1 cellular context compared by ENCODE assay signal in the genomic region with DNA sequence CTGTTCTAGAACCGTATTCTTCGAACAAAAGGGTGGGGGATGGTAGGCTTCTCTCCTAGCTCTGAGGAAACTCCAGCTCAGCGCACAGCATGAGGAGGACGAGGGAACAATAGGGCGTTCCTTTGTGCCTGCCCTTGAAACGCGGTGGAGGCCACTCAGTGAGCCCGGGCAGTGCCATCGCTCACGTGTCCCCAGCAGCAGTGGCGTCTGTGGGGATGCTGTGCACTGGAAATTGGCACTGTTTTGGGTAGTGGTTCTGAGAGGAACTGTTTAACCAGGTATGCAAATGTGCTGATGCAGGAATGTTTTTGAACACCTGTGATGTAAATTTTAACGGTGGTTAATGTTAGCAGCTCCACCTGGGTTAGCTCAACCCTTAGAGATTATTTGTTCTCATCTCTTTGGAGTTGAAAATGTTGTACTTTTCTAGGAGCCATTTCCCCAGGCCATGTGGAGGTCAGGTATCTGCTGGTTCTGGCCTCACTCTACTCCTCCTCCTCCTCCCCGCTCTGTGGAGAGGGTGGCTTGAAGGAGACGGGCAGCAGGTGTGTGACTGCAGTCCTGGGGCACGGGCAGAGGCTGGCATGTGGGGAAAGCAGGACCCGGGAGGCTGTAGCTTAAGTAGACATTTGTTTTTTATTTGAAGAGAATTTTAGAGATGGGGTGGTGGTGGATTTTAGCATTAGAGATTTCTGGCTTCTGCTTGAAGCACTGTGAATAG.
A peak's percentile ranks its signal among the peaks of the same experiment; 100 is the strongest.
TF ChIP-seq lines count a peak whose summit lies in the region.

No MANE protein-coding gene starts in this region.

TF ChIP-seq in HepG2, 621 proteins besides CTCF, POLR2A, EP300 and RAD21:
- peak in 1 of 2 experiments; percentile 34; a peak in 1 of 4 replicates for TF ChIP-seq MAFK (conservative IDR thresholded peaks at IDR 0.05 in 1 of 2, IDR thresholded peaks at IDR 0.05 in 1 of 2; ENCODE audit: low read length in 2 of 2)
- TF ChIP-seq NFKBIZ (CRISPR knock-in tag; IDR thresholded peaks at IDR 0.05): no peak
